Comparison of ENCODE assay signal across 10 cellular contexts in the genomic region with DNA sequence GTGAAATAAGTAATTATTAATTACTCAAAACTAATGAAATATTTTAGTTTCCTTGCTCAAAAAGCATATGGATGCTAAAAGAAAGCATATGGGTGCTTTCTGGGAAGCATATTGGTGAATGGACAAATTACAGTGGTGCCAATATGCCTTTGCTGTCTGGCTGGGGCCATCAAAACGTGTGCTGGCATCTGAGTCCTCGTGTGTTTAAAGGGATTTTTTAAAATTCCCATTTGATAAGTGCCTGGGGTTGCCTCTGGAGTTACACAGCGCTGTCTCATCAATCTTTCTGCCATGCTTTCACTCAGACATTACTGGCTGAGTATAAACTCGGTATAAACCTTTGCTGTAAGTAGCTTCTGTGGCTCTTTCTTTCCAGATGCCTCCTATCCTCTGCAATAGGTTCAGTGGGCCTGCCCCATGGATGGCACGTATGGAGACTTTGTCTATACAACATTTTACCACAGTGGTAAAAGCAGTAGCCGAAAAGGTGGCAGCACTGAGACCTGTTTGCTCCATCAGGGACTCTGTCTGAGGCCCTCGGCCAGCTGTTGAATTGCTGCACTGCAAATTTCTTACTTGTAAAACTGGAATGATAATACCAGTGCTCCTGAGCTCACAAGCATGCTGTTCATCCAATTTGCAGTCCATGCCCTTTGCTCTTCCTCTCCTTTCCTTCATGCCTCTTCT.
A peak's percentile ranks its signal among the peaks of the same experiment; 100 is the strongest.
DNase-seq lines count a peak whose midpoint lies in the region; ATAC-seq and TF ChIP-seq lines count a peak whose summit lies in the region.
"Had no signal": no experiment of that assay in that cellular context is flagged by ENCODE, and none has a peak within 500 bp of the region (broad histone marks: within the 10 kb centered on the region; RNA-seq: fewer than 3 reads in every experiment).

No MANE protein-coding gene starts in this region.

- peaks cover 13% of the 10 kb centered on the region for H3K4me1 Mint-ChIP-seq in WTC11

- DNase-seq in H4 (ENCODE audit: low spot score) (peak; percentile 29), WTC11 (ENCODE audit: low spot score) (peak; percentile 27), left cardiac atrium (no peak), smooth muscle cell (lab: John Stamatoyannopoulos, UW; ENCODE audit: unreplicated experiment) (no peak), LoVo (ENCODE audit: low spot score) (no peak), HEK293T (ENCODE audit: extremely low spot score) (no peak)
- DNase-seq: activated naive CD8-positive, alpha-beta T cell treated with anti-CD3 and anti-CD28 coated beads, Interleukin-2, amount 10 ng/mL, durations not matched to agents 7 days and 5 days had no signal

- no peak overlapping the region for H3K4me3 ChIP-seq in smooth muscle cell

- no peak overlapping the region for H2AFZ ChIP-seq in smooth muscle cell (ENCODE audit: low read depth)

- no peak overlapping the region for H3K9ac ChIP-seq in smooth muscle cell (ENCODE audit: low read depth)

- CTCF ChIA-PET in WTC11 (lab: Charles Lee) (interaction anchor here (0.8 to 2.0 kb wide), 8 partner anchors 8 to 609 kb away, joined by 3 to 6 read pairs (median 4); no protein-coding TSS in a partner anchor), HEK293T (lab: Yijun Ruan, JAX) (no interaction called here)

- peak overlapping the region; percentile 70 for H3K27ac ChIP-seq in smooth muscle cell (ENCODE audit: low read depth)
- H3K27ac ChIP-seq: VCaP had no signal

- H3K4me1 ChIP-seq in smooth muscle cell (ENCODE audit: low read depth), result peaks cover 8% of the 10 kb centered on the region

- H4K20me1 ChIP-seq in smooth muscle cell (ENCODE audit: low read depth), result peaks cover 92% of the 10 kb centered on the region

- POLR2A ChIA-PET in WTC11 (lab: Charles Lee), result interaction anchor here (0.5 kb wide), 1 partner anchor 788 kb away, joined by 8 read pairs; no protein-coding TSS in a partner anchor
- POLR2A ChIA-PET in HEK293T (lab: Yijun Ruan, JAX), result no interaction called here

- WGBS in smooth muscle cell (ENCODE audit: low lambda C conversion rate), result 47% methylated on average over 7 of the region's 7 CpGs

- peak overlapping the region; percentile 1; the same call in 1 of the 2 replicates for H3K27ac Mint-ChIP-seq in WTC11
- H3K27ac Mint-ChIP-seq: activated naive CD8-positive, alpha-beta T cell treated with anti-CD3 and anti-CD28 coated beads, Interleukin-2, amount 10 ng/mL, durations not matched to agents 7 days and 5 days had no signal

- H3K36me3 ChIP-seq in smooth muscle cell (ENCODE audit: low read depth), result no peaks in the 10 kb centered on the region

- H3K4me3 Mint-ChIP-seq in WTC11, result no peak overlapping the region
- H3K4me3 Mint-ChIP-seq: activated naive CD8-positive, alpha-beta T cell treated with anti-CD3 and anti-CD28 coated beads, Interleukin-2, amount 10 ng/mL, durations not matched to agents 7 days and 5 days had no signal

- no peaks in the 10 kb centered on the region for H3K9me3 ChIP-seq in smooth muscle cell (replicated peaks; ENCODE audit: low read depth)

- peak overlapping the region; percentile 69 for H3K4me2 ChIP-seq in smooth muscle cell

- ATAC-seq in WTC11, result peak; percentile 93
- peak; percentile 24 to 36 for ATAC-seq in left cardiac atrium
- ATAC-seq in GM18498 (IDR thresholded peaks at IDR 0.05; ENCODE audit: unreplicated experiment), result no peak
- no peak for ATAC-seq in HG03460 (IDR thresholded peaks at IDR 0.05; ENCODE audit: unreplicated experiment)

- no peak for TF ChIP-seq CTCF in WTC11 (IDR thresholded peaks at IDR 0.05)
- no peak for TF ChIP-seq CTCF in smooth muscle cell (IDR thresholded peaks at IDR 0.05; ENCODE audit: borderline replicate concordance, insufficient read depth, poor library complexity, severe bottlenecking)

- H3K27me3 ChIP-seq in smooth muscle cell (ENCODE audit: low read depth), result no peaks in the 10 kb centered on the region

- peaks cover 40% of the 10 kb centered on the region for H3K79me2 ChIP-seq in smooth muscle cell (ENCODE audit: low read depth)

- H3K36me3 Mint-ChIP-seq in WTC11, result no peaks in the 10 kb centered on the region

- no peaks in the 10 kb centered on the region for H3K27me3 Mint-ChIP-seq in WTC11 (ENCODE audit: low read depth)
- H3K27me3 Mint-ChIP-seq: activated naive CD8-positive, alpha-beta T cell treated with anti-CD3 and anti-CD28 coated beads, Interleukin-2, amount 10 ng/mL, durations not matched to agents 7 days and 5 days had no signal

- peaks cover 23% of the 10 kb centered on the region for H3F3A ChIP-seq in smooth muscle cell (ENCODE audit: low read depth)

- H3K9me3 Mint-ChIP-seq in WTC11, result no peaks in the 10 kb centered on the region
- H3K9me3 Mint-ChIP-seq: activated naive CD8-positive, alpha-beta T cell treated with anti-CD3 and anti-CD28 coated beads, Interleukin-2, amount 10 ng/mL, durations not matched to agents 7 days and 5 days had no signal

- intact Hi-C loops in left cardiac atrium (cut with DNase I), result loop anchor here (10.0 kb wide), 3 partner anchors 195 to 605 kb away; a partner anchor contains a TSS

TF ChIP-seq in WTC11, 78 proteins besides CTCF, POLR2A, EP300 and RAD21:
- TF ChIP-seq GTF2I (CRISPR knock-in tag; conservative IDR thresholded peaks at IDR 0.05) (no peak), CBFB (CRISPR knock-in tag; IDR thresholded peaks at IDR 0.05; ENCODE audit: low read depth) (no peak)

TF ChIP-seq in HEK293T, 16 proteins besides CTCF, POLR2A, EP300 and RAD21:
- TF ChIP-seq CTBP1 (IDR thresholded peaks at IDR 0.05; ENCODE audit: borderline replicate concordance) (no peak), FOXM1 (IDR thresholded peaks at IDR 0.05; ENCODE audit: borderline replicate concordance) (no peak), L3MBTL2 (conservative IDR thresholded peaks at IDR 0.05) (no peak), ZNF384 (IDR thresholded peaks at IDR 0.05) (no peak), NFRKB (IDR thresholded peaks at IDR 0.05) (no peak), SP1 (IDR thresholded peaks at IDR 0.05) (no peak), ELF4 (IDR thresholded peaks at IDR 0.05) (no peak), FOXK2 (IDR thresholded peaks at IDR 0.05) (no peak), SUZ12 (IDR thresholded peaks at IDR 0.05) (no peak), BHLHE40 (IDR thresholded peaks at IDR 0.05; ENCODE audit: borderline replicate concordance) (no peak), ARNT (IDR thresholded peaks at IDR 0.05) (no peak), FOXA1 (IDR thresholded peaks at IDR 0.05) (no peak), LEF1 (IDR thresholded peaks at IDR 0.05; ENCODE audit: borderline replicate concordance) (no peak), HDGF (IDR thresholded peaks at IDR 0.05; ENCODE audit: borderline replicate concordance) (no peak), TARDBP (IDR thresholded peaks at IDR 0.05) (no peak)
- TF ChIP-seq, protein P1, sequence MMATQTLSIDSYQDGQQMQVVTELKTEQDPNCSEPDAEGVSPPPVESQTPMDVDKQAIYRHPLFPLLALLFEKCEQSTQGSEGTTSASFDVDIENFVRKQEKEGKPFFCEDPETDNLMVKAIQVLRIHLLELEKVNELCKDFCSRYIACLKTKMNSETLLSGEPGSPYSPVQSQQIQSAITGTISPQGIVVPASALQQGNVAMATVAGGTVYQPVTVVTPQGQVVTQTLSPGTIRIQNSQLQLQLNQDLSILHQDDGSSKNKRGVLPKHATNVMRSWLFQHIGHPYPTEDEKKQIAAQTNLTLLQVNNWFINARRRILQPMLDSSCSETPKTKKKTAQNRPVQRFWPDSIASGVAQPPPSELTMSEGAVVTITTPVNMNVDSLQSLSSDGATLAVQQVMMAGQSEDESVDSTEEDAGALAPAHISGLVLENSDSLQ (IDR thresholded peaks at IDR 0.05), result no peak
TF ChIP-seq in HEK293T: peak in this region for 0.

Comparison
In these comparisons a context has a peak if more than half of its experiments do, and no peak if none do; other contexts are left out.
1. DNase-seq: peak in H4 (single experiment) and WTC11 (single experiment); none in left cardiac atrium (single experiment), smooth muscle cell (single experiment), LoVo (single experiment) and HEK293T (single experiment).
2. ATAC-seq: peak in WTC11 (single experiment) and left cardiac atrium (2 of 2); none in GM18498 (single experiment) and HG03460 (single experiment).